Comparison of ENCODE assay signal across 40 cellular contexts in genomic region chr13:57507752-57508463, GRCh38.
"Had no signal": no experiment of that assay in that cellular context is flagged by ENCODE, and none has a peak within 500 bp of the region (broad histone marks: within the 10 kb centered on the region; RNA-seq: fewer than 3 reads in every experiment).

No MANE protein-coding gene starts in this region.

- H3K27ac Mint-ChIP-seq: activated naive CD4-positive, alpha-beta T cell treated with anti-CD3 and anti-CD28 coated beads for 36 hours; activated naive CD4-positive, alpha-beta T cell treated with anti-CD3 and anti-CD28 coated beads, Interleukin-2, amount 10 ng/mL, durations not matched to agents 7 days and 5 days; activated naive CD4-positive, alpha-beta T cell treated with anti-CD3 and anti-CD28 coated beads, Interleukin-2, amount 50 U/mL, for 24 hours; activated naive CD4-positive, alpha-beta T cell treated with anti-CD3 and anti-CD28 coated beads, Interleukin-2, amount 50 U/mL, for 72 hours; activated naive CD8-positive, alpha-beta T cell; activated naive CD8-positive, alpha-beta T cell treated with anti-CD3 and anti-CD28 coated beads for 36 hours; activated naive CD8-positive, alpha-beta T cell treated with anti-CD3 and anti-CD28 coated beads, Interleukin-2, amount 10 ng/mL, durations not matched to agents 7 days and 5 days; activated naive CD8-positive, alpha-beta T cell treated with anti-CD3 and anti-CD28 coated beads, Interleukin-2, amount 50 U/mL, for 24 hours; activated T-cell treated with anti-CD3 and anti-CD28 coated beads, Interleukin-2, amount 50 U/mL, for 24 hours; activated T-cell treated with anti-CD3 and anti-CD28 coated beads, Interleukin-2, amount 50 U/mL, for 72 hours; activated T-helper 1 cell treated with anti-CD3 and anti-CD28 coated beads, Interleukin-12 subunit alpha, Interleukin-12 subunit beta, Interleukin-2, Interleukin-4 antibody, amounts not matched to agents 30 ng/mL and 10 ng/mL and 1 ng/mL, durations not matched to agents 14 hours and 24 hours and 36 hours; activated T-helper 17 cell treated with anti-CD3 and anti-CD28 coated beads, Interleukin-2, amount 50 U/mL, for 72 hours; activated T-helper 2 cell treated with anti-CD3 and anti-CD28 coated beads, Interferon-gamma antibody, Interleukin-2, Interleukin-4, amounts not matched to agents 10 μg/mL and 5 μg/mL and 100 μg/mL, durations not matched to agents 14 hours and 24 hours and 36 hours; brain had no signal

- H3K9me3 ChIP-seq: adrenal gland, ascending aorta, body of pancreas, breast epithelium had no signal

- ATAC-seq: activated naive CD4-positive, alpha-beta T cell treated with anti-CD3 and anti-CD28 coated beads, Interleukin-2, amount 50 U/mL, for 72 hours; activated naive CD8-positive, alpha-beta T cell treated with anti-CD3 and anti-CD28 coated beads, Interleukin-2, amount 50 U/mL, for 24 hours; activated T-cell treated with anti-CD3 and anti-CD28 coated beads, Interleukin-2, amount 50 U/mL, for 4 hours; activated T-cell treated with anti-CD3 and anti-CD28 coated beads, Interleukin-2, amount 50 U/mL, for 72 hours; activated T-helper 17 cell treated with anti-CD3 and anti-CD28 coated beads, Interleukin-2, amount 50 U/mL, for 72 hours; body of pancreas had no signal

- H3K4me3 Mint-ChIP-seq: activated naive CD4-positive, alpha-beta T cell treated with anti-CD3 and anti-CD28 coated beads for 36 hours; activated naive CD4-positive, alpha-beta T cell treated with anti-CD3 and anti-CD28 coated beads, Interleukin-2, amount 10 ng/mL, durations not matched to agents 7 days and 5 days; activated naive CD4-positive, alpha-beta T cell treated with anti-CD3 and anti-CD28 coated beads, Interleukin-2, amount 50 U/mL, for 24 hours; activated naive CD8-positive, alpha-beta T cell; activated naive CD8-positive, alpha-beta T cell treated with anti-CD3 and anti-CD28 coated beads for 36 hours; activated naive CD8-positive, alpha-beta T cell treated with anti-CD3 and anti-CD28 coated beads, Interleukin-2, amount 10 ng/mL, durations not matched to agents 7 days and 5 days; activated naive CD8-positive, alpha-beta T cell treated with anti-CD3 and anti-CD28 coated beads, Interleukin-2, amount 50 U/mL, for 24 hours; activated T-cell treated with anti-CD3 and anti-CD28 coated beads, Interleukin-2, amount 50 U/mL, for 24 hours; activated T-cell treated with anti-CD3 and anti-CD28 coated beads, Interleukin-2, amount 50 U/mL, for 4 hours; activated T-cell treated with anti-CD3 and anti-CD28 coated beads, Interleukin-2, amount 50 U/mL, for 72 hours; activated T-helper 1 cell treated with anti-CD3 and anti-CD28 coated beads, Interleukin-12 subunit alpha, Interleukin-12 subunit beta, Interleukin-2, Interleukin-4 antibody, amounts not matched to agents 30 ng/mL and 10 ng/mL and 1 ng/mL, durations not matched to agents 14 hours and 24 hours and 36 hours; activated T-helper 17 cell treated with anti-CD3 and anti-CD28 coated beads, Interleukin-2, amount 50 U/mL, for 72 hours; brain; central memory CD8-positive, alpha-beta T cell had no signal

- H3K4me3 ChIP-seq: adrenal gland, ascending aorta, body of pancreas, breast epithelium, cardiac muscle cell had no signal

- H3K4me1 Mint-ChIP-seq: activated naive CD4-positive, alpha-beta T cell treated with anti-CD3 and anti-CD28 coated beads, Interleukin-2, amount 10 ng/mL, durations not matched to agents 7 days and 5 days; activated naive CD4-positive, alpha-beta T cell treated with anti-CD3 and anti-CD28 coated beads, Interleukin-2, amount 50 U/mL, for 24 hours; activated naive CD8-positive, alpha-beta T cell treated with anti-CD3 and anti-CD28 coated beads for 36 hours; activated naive CD8-positive, alpha-beta T cell treated with anti-CD3 and anti-CD28 coated beads, Interleukin-2, amount 10 ng/mL, durations not matched to agents 7 days and 5 days; activated naive CD8-positive, alpha-beta T cell treated with anti-CD3 and anti-CD28 coated beads, Interleukin-2, amount 50 U/mL, for 24 hours; activated T-helper 17 cell treated with anti-CD3 and anti-CD28 coated beads, Interleukin-2, amount 50 U/mL, for 72 hours; brain; central memory CD8-positive, alpha-beta T cell had no signal

- H3K9me3 Mint-ChIP-seq: activated naive CD4-positive, alpha-beta T cell treated with anti-CD3 and anti-CD28 coated beads, Interleukin-2, amount 10 ng/mL, durations not matched to agents 7 days and 5 days; activated T-helper 17 cell treated with anti-CD3 and anti-CD28 coated beads, Interleukin-2, amount 50 U/mL, for 72 hours; brain had no signal

- H3K36me3 Mint-ChIP-seq: activated naive CD4-positive, alpha-beta T cell treated with anti-CD3 and anti-CD28 coated beads, Interleukin-2, amount 10 ng/mL, durations not matched to agents 7 days and 5 days; activated naive CD4-positive, alpha-beta T cell treated with anti-CD3 and anti-CD28 coated beads, Interleukin-2, amount 50 U/mL, for 24 hours; activated naive CD4-positive, alpha-beta T cell treated with anti-CD3 and anti-CD28 coated beads, Interleukin-2, amount 50 U/mL, for 72 hours; activated naive CD8-positive, alpha-beta T cell; activated naive CD8-positive, alpha-beta T cell treated with anti-CD3 and anti-CD28 coated beads for 36 hours; activated naive CD8-positive, alpha-beta T cell treated with anti-CD3 and anti-CD28 coated beads, Interleukin-2, amount 10 ng/mL, durations not matched to agents 7 days and 5 days; brain had no signal

- DNase-seq: activated effector memory CD4-positive, alpha-beta T cell treated with anti-CD3 and anti-CD28 coated beads, Interleukin-2, amount 50 U/mL, for 16 hours; activated effector memory CD4-positive, alpha-beta T cell treated with Interleukin-2 at 50 U/mL for 16 hours; activated gamma-delta T cell; activated gamma-delta T cell treated with Interleukin-2 at 50 U/mL for 16 hours; activated naive CD4-positive, alpha-beta T cell; activated naive CD4-positive, alpha-beta T cell treated with anti-CD3 and anti-CD28 coated beads for 36 hours; activated naive CD4-positive, alpha-beta T cell treated with anti-CD3 and anti-CD28 coated beads, Interleukin-2, amount 10 ng/mL, durations not matched to agents 7 days and 5 days; activated naive CD4-positive, alpha-beta T cell treated with anti-CD3 and anti-CD28 coated beads, Interleukin-2, amount 50 U/mL, for 16 hours; activated naive CD4-positive, alpha-beta T cell treated with Interleukin-2 at 50 U/mL for 16 hours; activated naive CD8-positive, alpha-beta T cell treated with anti-CD3 and anti-CD28 coated beads for 36 hours; activated naive CD8-positive, alpha-beta T cell treated with anti-CD3 and anti-CD28 coated beads, Interleukin-2, amount 10 ng/mL, durations not matched to agents 7 days and 5 days; activated naive CD8-positive, alpha-beta T cell treated with anti-CD3 and anti-CD28 coated beads, Interleukin-2, amount 50 U/mL, for 24 hours; activated T-cell treated with anti-CD3 and anti-CD28 coated beads, Interleukin-2, amount 50 U/mL, for 1 hour; activated T-cell treated with anti-CD3 and anti-CD28 coated beads, Interleukin-2, amount 50 U/mL, for 24 hours; activated T-cell treated with anti-CD3 and anti-CD28 coated beads, Interleukin-2, amount 50 U/mL, for 4 hours; activated T-cell treated with anti-CD3 and anti-CD28 coated beads, Interleukin-2, amount 50 U/mL, for 48 hours; activated T-cell treated with anti-CD3 and anti-CD28 coated beads, Interleukin-2, amount 50 U/mL, for 72 hours; adrenal gland; amniotic stem cell; amygdala; anterior cingulate cortex; aorta; body of pancreas; brain microvascular endothelial cell; caudate nucleus; central memory CD4-positive, alpha-beta T cell; cerebellar nuclear complex had no signal

- H3K36me3 ChIP-seq: adrenal gland, ascending aorta, brain microvascular endothelial cell, breast epithelium, cardiac muscle cell had no signal

- H3K27me3 ChIP-seq: adrenal gland, ascending aorta, body of pancreas, brain microvascular endothelial cell, breast epithelium had no signal

- H3K27me3 Mint-ChIP-seq: activated naive CD4-positive, alpha-beta T cell treated with anti-CD3 and anti-CD28 coated beads, Interleukin-2, amount 10 ng/mL, durations not matched to agents 7 days and 5 days; activated naive CD4-positive, alpha-beta T cell treated with anti-CD3 and anti-CD28 coated beads, Interleukin-2, amount 50 U/mL, for 24 hours; activated naive CD8-positive, alpha-beta T cell; activated naive CD8-positive, alpha-beta T cell treated with anti-CD3 and anti-CD28 coated beads for 36 hours; activated naive CD8-positive, alpha-beta T cell treated with anti-CD3 and anti-CD28 coated beads, Interleukin-2, amount 10 ng/mL, durations not matched to agents 7 days and 5 days; activated naive CD8-positive, alpha-beta T cell treated with anti-CD3 and anti-CD28 coated beads, Interleukin-2, amount 50 U/mL, for 24 hours; activated T-cell treated with anti-CD3 and anti-CD28 coated beads, Interleukin-2, amount 50 U/mL, for 24 hours; activated T-helper 17 cell treated with anti-CD3 and anti-CD28 coated beads, Interleukin-2, amount 50 U/mL, for 72 hours; brain; central memory CD8-positive, alpha-beta T cell had no signal

- FAIRE-seq: astrocyte, bronchial epithelial cell had no signal

- H3K27ac ChIP-seq: adrenal gland, ascending aorta, body of pancreas, brain microvascular endothelial cell, breast epithelium, cardiac muscle cell had no signal

- H3K4me1 ChIP-seq: adrenal gland, ascending aorta, body of pancreas, breast epithelium had no signal
